In the genomic region with DNA sequence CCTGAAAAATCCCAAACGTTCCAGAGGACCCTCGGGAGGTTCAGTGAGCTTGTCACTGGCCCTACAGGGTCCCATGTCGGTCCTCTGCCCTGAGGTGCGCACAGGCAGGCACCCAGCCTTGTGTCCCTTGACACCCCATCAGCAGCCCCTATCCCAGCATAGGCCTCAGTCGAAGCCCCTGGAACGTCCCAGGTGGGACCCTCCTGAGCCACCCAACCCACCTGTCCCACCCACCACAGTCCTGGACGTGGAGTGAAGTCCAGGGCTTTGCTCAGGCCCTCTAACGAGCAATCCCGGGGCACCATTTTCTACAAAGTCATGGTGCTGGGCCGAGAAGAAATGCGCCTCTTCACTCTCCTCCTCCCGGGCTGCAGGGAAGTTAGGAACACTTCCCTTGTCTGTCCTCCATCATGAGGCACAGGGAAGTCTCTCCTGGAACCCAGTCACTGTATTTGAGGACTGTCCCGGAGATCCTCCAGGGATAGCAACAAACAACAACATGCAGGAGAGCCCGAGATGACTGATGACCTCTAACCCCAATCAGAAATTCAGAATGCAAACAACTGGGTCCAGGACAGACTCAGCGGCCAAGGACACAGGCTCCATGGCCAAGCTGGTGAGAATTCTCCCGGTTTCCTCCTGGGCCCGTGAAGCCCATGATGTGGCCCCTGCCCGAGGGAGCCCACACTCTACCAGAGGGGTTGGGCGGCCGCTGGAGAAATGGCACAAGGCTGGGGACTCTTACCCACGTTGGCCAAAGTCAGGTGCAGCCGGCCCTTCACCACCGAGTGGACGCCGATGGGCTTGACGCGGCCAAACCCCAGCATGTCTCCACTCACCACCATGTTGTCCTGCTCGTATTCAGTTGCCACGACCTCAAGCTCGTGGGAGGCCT, we compare ENCODE assay signal across 22 cellular contexts.
"Had no signal": no experiment of that assay in that cellular context is flagged by ENCODE, and none has a peak within 500 bp of the region (broad histone marks: within the 10 kb centered on the region; RNA-seq: fewer than 3 reads in every experiment).

No MANE protein-coding gene starts in this region.

- ATAC-seq: foreskin keratinocyte; gastroesophageal sphincter; left colon; natural killer cell; stimulated activated effector memory CD8-positive, alpha-beta T cell treated with anti-CD3 and anti-CD28 coated beads, Interleukin-12 subunit alpha, Interleukin-12 subunit beta, amount 100 ng/mL, for 72 hours had no signal

- H3K27ac ChIP-seq: colonic mucosa, esophagus muscularis mucosa, foreskin keratinocyte, gastroesophageal sphincter, heart right ventricle, neutrophil, parathyroid adenoma, sigmoid colon, stomach, tibial artery had no signal

- H3K9me3 ChIP-seq: colonic mucosa, esophagus muscularis mucosa, gastroesophageal sphincter, heart right ventricle, neutrophil, sigmoid colon, stomach, tibial artery had no signal

- H2AFZ ChIP-seq: parathyroid adenoma had no signal

- DNase-seq: central memory CD4-positive, alpha-beta T cell; colonic mucosa; effector memory CD4-positive, alpha-beta T cell; foreskin keratinocyte; heart right ventricle; hippocampal formation; left colon; mammary epithelial cell; natural killer cell; sigmoid colon; stimulated activated CD4-positive, alpha-beta T cell treated with anti-CD3 and anti-CD28 coated beads, Interleukin-2, amount 100 ng/mL, for 24 hours; stimulated activated CD4-positive, alpha-beta T cell treated with anti-CD3 and anti-CD28 coated beads, Interleukin-4, amount 100 ng/mL, for 24 hours; stimulated activated naive CD4-positive, alpha-beta T cell treated with Interleukin-2 at 50 U/mL for 16 hours; stomach; tibial artery had no signal

- H3K27me3 ChIP-seq: colonic mucosa, esophagus muscularis mucosa, foreskin keratinocyte, gastroesophageal sphincter, heart right ventricle, neutrophil, sigmoid colon, stomach, tibial artery had no signal

- H3K36me3 ChIP-seq: colonic mucosa had no signal

- FAIRE-seq: endothelial cell of umbilical vein, islet of Langerhans had no signal

- H3K4me3 ChIP-seq: colonic mucosa, esophagus muscularis mucosa, gastroesophageal sphincter, heart right ventricle, sigmoid colon, stomach, tibial artery had no signal

- H3K79me2 ChIP-seq: parathyroid adenoma had no signal

- H3K9ac ChIP-seq: parathyroid adenoma had no signal

- H3K4me1 ChIP-seq: colonic mucosa, esophagus muscularis mucosa, foreskin keratinocyte, gastroesophageal sphincter, heart right ventricle, parathyroid adenoma, sigmoid colon, stomach, tibial artery had no signal
